1 cellular context compared by ENCODE assay signal in genomic region chr17:61309362-61309761, GRCh38.
TF ChIP-seq lines count a peak whose summit lies in the region.

No MANE protein-coding gene starts in this region.

TF ChIP-seq in SK-N-SH treated with all-trans-retinoic acid at 6 μM for 48 hours, 23 proteins besides CTCF, POLR2A, EP300 and RAD21 (continued from another document):
- TF ChIP-seq TSHZ2 (CRISPR knock-in tag; IDR thresholded peaks at IDR 0.05) (no peak), PPARA (CRISPR knock-in tag; IDR thresholded peaks at IDR 0.05; ENCODE audit: borderline replicate concordance) (no peak)
